ENCODE assay signal across 1 cellular context in genomic region chr14:33901429-33902155, GRCh38.
TF ChIP-seq lines count a peak whose summit lies in the region.

No MANE protein-coding gene starts in this region.

TF ChIP-seq in HepG2, 621 proteins besides CTCF, POLR2A, EP300 and RAD21 (continued from another document):
- TF ChIP-seq SNAPC4 (CRISPR knock-in tag; IDR thresholded peaks at IDR 0.05): no peak
- TF ChIP-seq EEA1 (CRISPR knock-in tag; IDR thresholded peaks at IDR 0.05; ENCODE audit: borderline replicate concordance): no peak
- TF ChIP-seq POLR2AphosphoS2 (IDR thresholded peaks at IDR 0.05; ENCODE audit: low read depth, low read length): no peak
- no peak for TF ChIP-seq TAF1 (CRISPR knock-in tag; IDR thresholded peaks at IDR 0.05)
- no peak for TF ChIP-seq ARID5B (CRISPR knock-in tag; IDR thresholded peaks at IDR 0.05)
- no peak for TF ChIP-seq POLR2AphosphoS5 (IDR thresholded peaks at IDR 0.05; ENCODE audit: low read depth, low read length)
- TF ChIP-seq ZBTB20 (CRISPR knock-in tag; IDR thresholded peaks at IDR 0.05; ENCODE audit: borderline replicate concordance, low read depth): no peak
- TF ChIP-seq NR2F6 (IDR thresholded peaks at IDR 0.05): no peak
- TF ChIP-seq NR2F6 (CRISPR knock-in tag; IDR thresholded peaks at IDR 0.05): no peak
- 0 out of 2 replicates have a peak, but pooled peaks have one; percentile 35 for TF ChIP-seq ZNF432 (CRISPR knock-in tag; IDR thresholded peaks at IDR 0.05; ENCODE audit: borderline replicate concordance)
- TF ChIP-seq SALL1 (CRISPR knock-in tag; IDR thresholded peaks at IDR 0.05): peak; percentile 62
- TF ChIP-seq ZMYM3 (CRISPR knock-in tag; IDR thresholded peaks at IDR 0.05): peak; percentile 57
- TF ChIP-seq USF2 (IDR thresholded peaks at IDR 0.05; ENCODE audit: low read depth, low read length): no peak
- no peak for TF ChIP-seq USF2 (CRISPR knock-in tag; IDR thresholded peaks at IDR 0.05; ENCODE audit: borderline replicate concordance)
- 0 out of 2 replicates have a peak, but pooled peaks have one; percentile 3 for TF ChIP-seq ZNF225 (CRISPR knock-in tag; IDR thresholded peaks at IDR 0.05)
- TF ChIP-seq ZNF605 (CRISPR knock-in tag; IDR thresholded peaks at IDR 0.05): no peak
- TF ChIP-seq SPEN (CRISPR knock-in tag; IDR thresholded peaks at IDR 0.05; ENCODE audit: low read depth): no peak
- no peak for TF ChIP-seq SP2 (CRISPR knock-in tag; IDR thresholded peaks at IDR 0.05)
- TF ChIP-seq CBX5 (CRISPR knock-in tag; IDR thresholded peaks at IDR 0.05; ENCODE audit: borderline replicate concordance): no peak
- TF ChIP-seq ZBTB38 (CRISPR knock-in tag; IDR thresholded peaks at IDR 0.05): no peak
- no peak for TF ChIP-seq ERF (CRISPR knock-in tag; IDR thresholded peaks at IDR 0.05)
- TF ChIP-seq ZNF282 (IDR thresholded peaks at IDR 0.05; ENCODE audit: partially characterized antibody): no peak
- no peak for TF ChIP-seq SMC3 (IDR thresholded peaks at IDR 0.05; ENCODE audit: low read length)
- TF ChIP-seq ELF1 (CRISPR knock-in tag; IDR thresholded peaks at IDR 0.05): no peak
- TF ChIP-seq IRF9 (CRISPR knock-in tag; IDR thresholded peaks at IDR 0.05; ENCODE audit: borderline replicate concordance): no peak
- 0 out of 2 replicates have a peak, but pooled peaks have one; percentile 38 for TF ChIP-seq HIC2 (CRISPR knock-in tag; IDR thresholded peaks at IDR 0.05; ENCODE audit: low read depth)
- TF ChIP-seq ZNF788 (CRISPR knock-in tag; IDR thresholded peaks at IDR 0.05; ENCODE audit: borderline replicate concordance): no peak
- TF ChIP-seq DMAP1 (CRISPR knock-in tag; IDR thresholded peaks at IDR 0.05): no peak
